In the genomic region with DNA sequence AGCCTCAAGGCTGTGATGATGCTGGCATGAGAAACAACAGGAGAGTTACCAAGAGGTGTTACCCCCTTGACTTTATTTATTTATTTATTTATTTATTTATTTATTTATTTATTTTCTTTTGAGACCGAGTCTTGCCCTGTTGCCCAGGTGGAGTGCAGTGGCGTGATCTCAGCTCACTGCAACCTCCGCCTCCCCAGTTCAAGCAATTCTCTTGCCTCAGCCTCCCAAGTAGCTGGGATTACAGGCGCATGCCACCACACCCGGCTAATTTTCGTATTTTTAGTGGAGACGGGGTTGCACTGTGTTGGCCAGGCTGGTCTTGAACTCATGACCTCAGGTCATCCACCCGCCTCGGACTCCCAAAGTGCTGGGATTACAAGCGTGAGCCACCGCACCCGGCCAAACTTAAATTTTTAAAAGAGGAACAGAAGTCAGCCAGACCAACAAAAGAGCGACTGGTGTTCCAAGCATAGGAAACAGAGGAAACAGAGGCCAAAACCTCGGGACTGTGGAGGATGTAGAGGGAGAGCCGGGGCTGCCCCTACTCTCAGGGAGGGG, we compare ENCODE assay signal across 8 cellular contexts. TPM values are rescaled to one million over a fixed set of nuclear protein-coding genes. Genes with fewer than 3 reads are reported as not detected.
A peak's percentile ranks its signal among the peaks of the same experiment; 100 is the strongest.
DNase-seq lines count a peak whose midpoint lies in the region; ATAC-seq and TF ChIP-seq lines count a peak whose summit lies in the region.
"Not testable (repeated sequence)": the region's sequence is repeated elsewhere in the genome, so short reads cannot be mapped to it uniquely, and the experiment has no call there.

No MANE protein-coding gene starts in this region.

- not testable (repeated sequence) for H3K9me2 ChIP-seq in MM.1S (replicated peaks; ENCODE audit: insufficient read depth, low read length)

- H3K4me3 Mint-ChIP-seq in activated CD4-positive, alpha-beta T cell treated with anti-CD3 and anti-CD28 coated beads, Interleukin-2, amount 10 ng/mL, durations not matched to agents 7 days and 5 days = peak overlapping the region; percentile 86
- peak overlapping the region; percentile 76 for H3K4me3 Mint-ChIP-seq in mesothelial cell of epicardium

- H3K4me1 Mint-ChIP-seq in activated CD4-positive, alpha-beta T cell treated with anti-CD3 and anti-CD28 coated beads, Interleukin-2, amount 10 ng/mL, durations not matched to agents 7 days and 5 days = peaks cover 24% of the 10 kb centered on the region
- peaks cover 10% of the 10 kb centered on the region for H3K4me1 Mint-ChIP-seq in mesothelial cell of epicardium

- POLR2A ChIA-PET in activated CD4-positive, alpha-beta T cell treated with anti-CD3 and anti-CD28 coated beads, Interleukin-2, amount 10 ng/mL, durations not matched to agents 7 days and 5 days (lab: Charles Lee) = not testable (repeated sequence)

- H3K27me3 ChIP-seq in MM.1S (replicated peaks; ENCODE audit: insufficient read depth, low read length); breast epithelium; gastroesophageal sphincter; upper lobe of right lung: not testable (repeated sequence)

- H2AFZ ChIP-seq in MM.1S (ENCODE audit: low read length) = peak overlapping the region; percentile 55; the same call in 1 of the 2 replicates

- H3K4me2 ChIP-seq in MM.1S (ENCODE audit: low read depth, low read length) = peak overlapping the region; percentile 75; the same call in 1 of the 2 replicates

- not testable (repeated sequence) for H3K79me2 ChIP-seq in MM.1S (ENCODE audit: low read length)

- H3K4me1 ChIP-seq in MM.1S (ENCODE audit: low read length); breast epithelium; upper lobe of right lung: not testable (repeated sequence)
- H3K4me1 ChIP-seq in gastroesophageal sphincter = peaks cover 0 to 14% (median 3%) of the 10 kb centered on the region in 3 donors

- H3K36me3 ChIP-seq in MM.1S (replicated peaks; ENCODE audit: insufficient read depth, low read length); breast epithelium; upper lobe of right lung: not testable (repeated sequence)
- peaks cover 0 to 10% of the 10 kb centered on the region in 2 donors for H3K36me3 ChIP-seq in gastroesophageal sphincter

- not testable (repeated sequence) for H3K27me3 Mint-ChIP-seq in activated CD4-positive, alpha-beta T cell treated with anti-CD3 and anti-CD28 coated beads, Interleukin-2, amount 10 ng/mL, durations not matched to agents 7 days and 5 days; mesothelial cell of epicardium (ENCODE audit: low read depth)

- CTCF ChIA-PET in activated CD4-positive, alpha-beta T cell treated with anti-CD3 and anti-CD28 coated beads, Interleukin-2, amount 10 ng/mL, durations not matched to agents 7 days and 5 days (lab: Charles Lee) = interaction anchor here (0.8 to 0.9 kb wide), 2 partner anchors 119 to 132 kb away, joined by 3 read pairs; partner anchors contain the start of gene UQCRC2

- intact Hi-C loops in breast epithelium (cut with DNase I; ENCODE audit: low total_unique reads); upper lobe of right lung (cut with DNase I): not testable (repeated sequence)

- H3K4me3 ChIP-seq in GM12864 (ENCODE audit: low read depth, low read length) (peak overlapping the region; percentile 66), MM.1S (ENCODE audit: low read length) (peak overlapping the region; percentile 30; the same call in 1 of the 2 replicates), breast epithelium (peak overlapping the region; percentile 48 to 72 (median 55)), gastroesophageal sphincter (peak overlapping the region; percentile 55 to 61), retinal pigment epithelial cell (ENCODE audit: low read length) (peak overlapping the region; percentile 65), upper lobe of right lung (peak overlapping the region; percentile 64)

- not testable (repeated sequence) for H3K27ac ChIP-seq in MM.1S (ENCODE audit: low read length)
- peak overlapping the region; percentile 68 to 82 for H3K27ac ChIP-seq in breast epithelium
- peak overlapping the region in 2 of 4 donors; percentile 76 to 79 for H3K27ac ChIP-seq in gastroesophageal sphincter
- peak overlapping the region; percentile 84 for H3K27ac ChIP-seq in upper lobe of right lung

- not testable (repeated sequence) for H3K9me3 Mint-ChIP-seq in activated CD4-positive, alpha-beta T cell treated with anti-CD3 and anti-CD28 coated beads, Interleukin-2, amount 10 ng/mL, durations not matched to agents 7 days and 5 days; mesothelial cell of epicardium

- not testable (repeated sequence) for H3F3A ChIP-seq in MM.1S (ENCODE audit: insufficient read depth, low read length)

- not testable (repeated sequence) for H3K9ac ChIP-seq in MM.1S (ENCODE audit: low read length)

- not testable (repeated sequence) for DNase-seq in GM12864 (ENCODE audit: low read depth); MM.1S; activated CD4-positive, alpha-beta T cell treated with anti-CD3 and anti-CD28 coated beads, Interleukin-2, amount 10 ng/mL, durations not matched to agents 7 days and 5 days; breast epithelium (ENCODE audit: low spot score in 2 of 2); mesothelial cell of epicardium (ENCODE audit: low spot score in 2 of 2, unreplicated experiment in 2 of 2); retinal pigment epithelial cell (ENCODE audit: low read depth); upper lobe of right lung

- not testable (repeated sequence) for H4K20me1 ChIP-seq in MM.1S (ENCODE audit: insufficient read depth, low read length)

- H3K27ac Mint-ChIP-seq in activated CD4-positive, alpha-beta T cell treated with anti-CD3 and anti-CD28 coated beads, Interleukin-2, amount 10 ng/mL, durations not matched to agents 7 days and 5 days = peak overlapping the region; percentile 94
- H3K27ac Mint-ChIP-seq in mesothelial cell of epicardium = peak overlapping the region; percentile 88

- H3K9me3 ChIP-seq in MM.1S (replicated peaks; ENCODE audit: insufficient read depth, low read length); breast epithelium; gastroesophageal sphincter; upper lobe of right lung: not testable (repeated sequence)

- ATAC-seq in gastroesophageal sphincter, upper lobe of right lung: not testable (repeated sequence)

- WGBS in gastroesophageal sphincter (ENCODE audit: low coverage in 1 of 2), 2 donors = 40 to 87% methylated on average over 2 to 8 of the region's 15 CpGs

- TF ChIP-seq POLR2A in breast epithelium (IDR thresholded peaks at IDR 0.05); gastroesophageal sphincter (IDR thresholded peaks at IDR 0.05): not testable (repeated sequence)

- not testable (repeated sequence) for TF ChIP-seq EP300 in gastroesophageal sphincter (IDR thresholded peaks at IDR 0.05)

- H3K36me3 Mint-ChIP-seq in activated CD4-positive, alpha-beta T cell treated with anti-CD3 and anti-CD28 coated beads, Interleukin-2, amount 10 ng/mL, durations not matched to agents 7 days and 5 days (ENCODE audit: low read depth); mesothelial cell of epicardium: not testable (repeated sequence)

- TF ChIP-seq CTCF in GM12864 (IDR thresholded peaks at IDR 0.05; ENCODE audit: low read depth, low read length, missing control alignments); MM.1S (IDR thresholded peaks at IDR 0.05; ENCODE audit: low read length); breast epithelium (IDR thresholded peaks at IDR 0.05); gastroesophageal sphincter (IDR thresholded peaks at IDR 0.05); mesothelial cell of epicardium (IDR thresholded peaks at IDR 0.05; ENCODE audit: unreplicated experiment); retinal pigment epithelial cell (conservative IDR thresholded peaks at IDR 0.05; ENCODE audit: low read depth, low read length); upper lobe of right lung (IDR thresholded peaks at IDR 0.05): not testable (repeated sequence)

RNA-seq across cellular contexts. Expression of gene NPIPB4, which starts 36.6 kb away (rescaled TPM):
- 100 to 1,000 TPM; 148 to 169 TPM for total RNA-seq in activated CD4-positive, alpha-beta T cell treated with anti-CD3 and anti-CD28 coated beads, Interleukin-2, amount 10 ng/mL, durations not matched to agents 7 days and 5 days
- total RNA-seq in breast epithelium (100 to 1,000 TPM in 1 of 3 donors, 10 to 100 TPM in 2; 70.4 to 110 (median 96.8) TPM), gastroesophageal sphincter (10 to 100 TPM in 3 of 4 donors, 1 to 10 TPM in 1; 2.6 to 98.7 (median 49.4) TPM), mesothelial cell of epicardium (251 to 269 TPM (median 260 TPM) in 3 replicates), upper lobe of right lung (143 TPM)
